In the genomic region with DNA sequence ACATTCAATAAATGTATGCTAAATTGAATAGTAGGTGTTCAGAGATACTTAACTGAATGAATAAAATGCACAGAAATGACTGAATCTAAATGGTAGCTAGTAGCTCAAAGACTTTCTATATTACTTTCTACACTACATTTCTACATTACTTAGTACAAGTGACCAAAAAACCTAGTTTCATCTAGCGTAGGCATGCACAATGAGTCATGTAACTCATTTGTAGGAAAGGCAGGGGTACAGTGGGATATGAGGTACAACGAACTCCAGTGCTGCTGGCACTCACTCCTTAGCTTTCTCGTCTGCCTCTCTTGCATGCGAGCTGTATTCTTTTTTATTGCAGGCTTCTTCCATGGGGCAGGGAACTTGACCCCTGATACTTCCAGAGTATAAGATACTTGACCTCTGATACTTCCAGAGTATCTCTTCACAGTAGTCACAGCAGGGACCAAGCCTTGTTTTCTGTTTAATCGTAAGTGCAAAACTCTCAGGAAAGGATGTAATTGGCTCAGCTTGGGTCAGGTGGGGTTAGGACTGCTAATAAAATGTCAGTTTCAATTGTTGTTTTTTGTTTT, we compare ENCODE assay signal across 18 cellular contexts. TPM values are rescaled to one million over a fixed set of nuclear protein-coding genes. Genes with fewer than 3 reads are reported as not detected.
DNase-seq lines count a peak whose midpoint lies in the region; ATAC-seq, FAIRE-seq and TF ChIP-seq lines count a peak whose summit lies in the region.
"Had no signal": no experiment of that assay in that cellular context is flagged by ENCODE, and none has a peak within 500 bp of the region (broad histone marks: within the 10 kb centered on the region; RNA-seq: fewer than 3 reads in every experiment).

No MANE protein-coding gene starts in this region.

- H3K9ac ChIP-seq in Karpas-422 (ENCODE audit: low read length), result no peak overlapping the region
- H3K9ac ChIP-seq: GM23248 had no signal

- H3K27me3 Mint-ChIP-seq in activated CD8-positive, alpha-beta memory T cell treated with anti-CD3 and anti-CD28 coated beads, Interleukin-2, amount 10 ng/mL, durations not matched to agents 7 days and 5 days, result no peaks in the 10 kb centered on the region
- H3K27me3 Mint-ChIP-seq in activated CD4-positive, alpha-beta memory T cell treated with anti-CD3 and anti-CD28 coated beads for 36 hours, result no peaks in the 10 kb centered on the region
- H3K27me3 Mint-ChIP-seq: CD4-positive, alpha-beta T cell had no signal

- H3K4me1 ChIP-seq in Karpas-422 (ENCODE audit: low read length) (peaks cover 12% of the 10 kb centered on the region), small intestine (ENCODE audit: control insufficient read depth in 2 of 2, insufficient read depth in 1 of 2, low read depth in 1 of 2, low read length in 1 of 2) (no peaks in the 10 kb centered on the region), BE2C (peaks cover 11% of the 10 kb centered on the region)

- no peak for FAIRE-seq in small intestine (lab: Jason Lieb, UNC)
- FAIRE-seq: GM12892 had no signal

- H4K20me1 ChIP-seq in Karpas-422 (ENCODE audit: insufficient read depth, low read depth, low read length), result no peaks in the 10 kb centered on the region

- no peak overlapping the region for H3K4me2 ChIP-seq in Karpas-422 (ENCODE audit: low read depth, low read length, poor library complexity, severe bottlenecking)

- H3K9me2 ChIP-seq in Karpas-422 (replicated peaks; ENCODE audit: insufficient read depth, low read length), result no peaks in the 10 kb centered on the region

- no peaks in the 10 kb centered on the region for H3K27me3 ChIP-seq in Karpas-422 (ENCODE audit: low read length)
- no peaks in the 10 kb centered on the region for H3K27me3 ChIP-seq in small intestine (ENCODE audit: control insufficient read depth in 2 of 2, insufficient read depth in 2 of 2, low read length in 2 of 2)
- no peaks in the 10 kb centered on the region for H3K27me3 ChIP-seq in MG63
- H3K27me3 ChIP-seq in BE2C, result no peaks in the 10 kb centered on the region

- peak; percentile 49 for DNase-seq in activated CD8-positive, alpha-beta memory T cell treated with anti-CD3 and anti-CD28 coated beads, Interleukin-2, amount 10 ng/mL, durations not matched to agents 7 days and 5 days
- DNase-seq in activated CD8-positive, alpha-beta memory T cell treated with anti-CD3 and anti-CD28 coated beads, Interleukin-2, amount 50 U/mL, for 48 hours, result no peak
- DNase-seq in Karpas-422 (peak; percentile 20), small intestine (peak; percentile 69), MG63 (no peak), BE2C (no peak)
- peak; percentile 47 for DNase-seq in activated CD4-positive, alpha-beta memory T cell treated with anti-CD3 and anti-CD28 coated beads for 36 hours
- DNase-seq: ACHN; Calu3; CD4-positive, alpha-beta T cell; GM23248; NCI-H345; NCI-H526 treated with DMSO at 0.1 percent for 48 hours; NK-92 treated with Interleukin-12 subunit alpha and Interleukin-12 subunit beta, amount 100 ng/mL, for 24 hours; OCI-M1; RPMI8226 had no signal

- peak overlapping the region; percentile 91 for H3K27ac Mint-ChIP-seq in activated CD8-positive, alpha-beta memory T cell treated with anti-CD3 and anti-CD28 coated beads, Interleukin-2, amount 10 ng/mL, durations not matched to agents 7 days and 5 days
- H3K27ac Mint-ChIP-seq in activated CD4-positive, alpha-beta memory T cell treated with anti-CD3 and anti-CD28 coated beads for 36 hours, result peak overlapping the region; percentile 83
- H3K27ac Mint-ChIP-seq: CD4-positive, alpha-beta T cell had no signal

- peak overlapping the region; percentile 44 for H3K4me3 Mint-ChIP-seq in activated CD8-positive, alpha-beta memory T cell treated with anti-CD3 and anti-CD28 coated beads, Interleukin-2, amount 10 ng/mL, durations not matched to agents 7 days and 5 days
- peak overlapping the region; percentile 31 for H3K4me3 Mint-ChIP-seq in activated CD4-positive, alpha-beta memory T cell treated with anti-CD3 and anti-CD28 coated beads for 36 hours
- H3K4me3 Mint-ChIP-seq: CD4-positive, alpha-beta T cell had no signal

- TF ChIP-seq CTCF in BE2C (IDR thresholded peaks at IDR 0.05; ENCODE audit: low read depth, low read length), result no peak

- H3K27ac ChIP-seq in Karpas-422 (ENCODE audit: low read length), result no peak overlapping the region
- H3K27ac ChIP-seq in small intestine (ENCODE audit: low read depth in 1 of 2, low read length in 1 of 2), result no peak overlapping the region
- H3K27ac ChIP-seq: GM23248 had no signal

- WGBS in small intestine, 3 donors, result 31 to 58% (median 36%) methylated on average over 5 of the region's 5 CpGs

- peaks cover 71% of the 10 kb centered on the region for H3K4me1 Mint-ChIP-seq in activated CD8-positive, alpha-beta memory T cell treated with anti-CD3 and anti-CD28 coated beads, Interleukin-2, amount 10 ng/mL, durations not matched to agents 7 days and 5 days
- peaks cover 55% of the 10 kb centered on the region for H3K4me1 Mint-ChIP-seq in activated CD4-positive, alpha-beta memory T cell treated with anti-CD3 and anti-CD28 coated beads for 36 hours (ENCODE audit: low read depth)

- H3K36me3 ChIP-seq in Karpas-422 (ENCODE audit: insufficient read depth, low read length) (no peaks in the 10 kb centered on the region), small intestine (ENCODE audit: control insufficient read depth in 2 of 2, insufficient read depth in 2 of 2, low read length in 2 of 2) (no peaks in the 10 kb centered on the region), MG63 (no peaks in the 10 kb centered on the region), BE2C (no peaks in the 10 kb centered on the region)

- ATAC-seq in activated CD8-positive, alpha-beta memory T cell treated with anti-CD3 and anti-CD28 coated beads, Interleukin-2, amount 10 ng/mL, durations not matched to agents 7 days and 5 days, result peak; percentile 45
- ATAC-seq: HCT116 had no signal

- POLR2A ChIA-PET in activated CD4-positive, alpha-beta memory T cell treated with anti-CD3 and anti-CD28 coated beads for 36 hours (lab: Charles Lee), result interaction anchor here (0.7 to 1.7 kb wide), 11 partner anchors 8 to 144 kb away, joined by 3 to 27 read pairs (median 4); partner anchors contain the start of gene LAX1

- no peak overlapping the region for H2AFZ ChIP-seq in Karpas-422 (ENCODE audit: low read length)

- H3K9me3 ChIP-seq in Karpas-422 (ENCODE audit: low read length) (no peaks in the 10 kb centered on the region), small intestine (ENCODE audit: control insufficient read depth, low read depth) (no peaks in the 10 kb centered on the region), MG63 (no peaks in the 10 kb centered on the region), BE2C (no peaks in the 10 kb centered on the region)

- H3K9me3 Mint-ChIP-seq in activated CD8-positive, alpha-beta memory T cell treated with anti-CD3 and anti-CD28 coated beads, Interleukin-2, amount 10 ng/mL, durations not matched to agents 7 days and 5 days (ENCODE audit: low read depth), result no peaks in the 10 kb centered on the region
- no peaks in the 10 kb centered on the region for H3K9me3 Mint-ChIP-seq in activated CD4-positive, alpha-beta memory T cell treated with anti-CD3 and anti-CD28 coated beads for 36 hours
- H3K9me3 Mint-ChIP-seq: CD4-positive, alpha-beta T cell had no signal

- intact Hi-C loops in activated CD4-positive, alpha-beta memory T cell treated with anti-CD3 and anti-CD28 coated beads for 36 hours (cut with micrococcal nuclease), result loop anchor here (1.0 to 10.0 kb wide), 3 partner anchors 14 to 203 kb away; partner anchors contain the start of genes ZBED6 and ZC3H11A

- H3K36me3 Mint-ChIP-seq in activated CD8-positive, alpha-beta memory T cell treated with anti-CD3 and anti-CD28 coated beads, Interleukin-2, amount 10 ng/mL, durations not matched to agents 7 days and 5 days, result no peaks in the 10 kb centered on the region
- H3K36me3 Mint-ChIP-seq in activated CD4-positive, alpha-beta memory T cell treated with anti-CD3 and anti-CD28 coated beads for 36 hours, result no peaks in the 10 kb centered on the region

- H3K79me2 ChIP-seq in Karpas-422 (ENCODE audit: low read length), result no peaks in the 10 kb centered on the region

- CTCF ChIA-PET in activated CD8-positive, alpha-beta memory T cell treated with anti-CD3 and anti-CD28 coated beads, Interleukin-2, amount 10 ng/mL, durations not matched to agents 7 days and 5 days (lab: Charles Lee), result interaction anchor here (0.8 to 4.9 kb wide), 12 partner anchors 8 to 117 kb away, joined by 3 to 19 read pairs (median 6); no protein-coding TSS in a partner anchor
- CTCF ChIA-PET in activated CD4-positive, alpha-beta memory T cell treated with anti-CD3 and anti-CD28 coated beads for 36 hours (lab: Charles Lee), result interaction anchor here (0.7 to 2.2 kb wide), 11 partner anchors 8 to 117 kb away, joined by 3 to 21 read pairs (median 5); no protein-coding TSS in a partner anchor

- H3K4me3 ChIP-seq in Karpas-422 (ENCODE audit: low read length), result no peak overlapping the region
- no peak overlapping the region for H3K4me3 ChIP-seq in small intestine (ENCODE audit: low read depth in 1 of 2, low read length in 2 of 2)
- no peak overlapping the region for H3K4me3 ChIP-seq in MG63
- H3K4me3 ChIP-seq in BE2C (ENCODE audit: low read depth, low read length), result no peak overlapping the region
- H3K4me3 ChIP-seq: GM23248 had no signal

RNA-seq across cellular contexts. Expression of gene ATP2B4, which starts 5.0 kb away (rescaled TPM):
- total RNA-seq in activated CD8-positive, alpha-beta memory T cell treated with anti-CD3 and anti-CD28 coated beads, Interleukin-2, amount 10 ng/mL, durations not matched to agents 7 days and 5 days, result 100 to 1,000 TPM in 1 of 2 experiments, 10 to 100 TPM in 1; 96.1 to 130 TPM
- total RNA-seq in Karpas-422 (2014; rRNA removed; shearing (Covaris generic); ENCODE audit: low replicate concordance), result 2.5 and 2.7 TPM in 2 replicates
- total RNA-seq in activated CD4-positive, alpha-beta memory T cell treated with anti-CD3 and anti-CD28 coated beads for 36 hours, result 10 to 100 TPM; 48.1 to 52.7 TPM
- 10 to 100 TPM in 1 of 3 donors, 1 to 10 TPM in 2; 3.5 to 21.8 (median 5.1) TPM for polyA plus RNA-seq in small intestine
- 37.6 and 43.6 TPM in 2 replicates for total RNA-seq in MG63 (2014; rRNA removed; shearing (Covaris generic); ENCODE audit: low replicate concordance)
- 2.6 TPM for polyA plus RNA-seq in BE2C (2012; ENCODE audit: insufficient read depth, insufficient read length, low read depth)

Comparison
In these comparisons a context has a peak if more than half of its experiments do, and no peak if none do; other contexts are left out.
1. DNase-seq: peak in activated CD8-positive, alpha-beta memory T cell treated with anti-CD3 and anti-CD28 coated beads, Interleukin-2, amount 10 ng/mL, durations not matched to agents 7 days and 5 days (single experiment), Karpas-422 (single experiment), activated CD4-positive, alpha-beta memory T cell treated with anti-CD3 and anti-CD28 coated beads for 36 hours (single experiment) and small intestine (single experiment); none in activated CD8-positive, alpha-beta memory T cell treated with anti-CD3 and anti-CD28 coated beads, Interleukin-2, amount 50 U/mL, for 48 hours (single experiment), MG63 (single experiment) and BE2C (single experiment).
2. RNA of gene ATP2B4, which starts 5.0 kb away (total RNA-seq): 96.1 to 130 TPM in activated CD8-positive, alpha-beta memory T cell treated with anti-CD3 and anti-CD28 coated beads, Interleukin-2, amount 10 ng/mL, durations not matched to agents 7 days and 5 days, 48.1 to 52.7 TPM in activated CD4-positive, alpha-beta memory T cell treated with anti-CD3 and anti-CD28 coated beads for 36 hours and 37.6 to 43.6 TPM in MG63; 2.5 to 2.7 TPM in Karpas-422; every median in the first group is over 10 times any median in the second.